In the genomic region with DNA sequence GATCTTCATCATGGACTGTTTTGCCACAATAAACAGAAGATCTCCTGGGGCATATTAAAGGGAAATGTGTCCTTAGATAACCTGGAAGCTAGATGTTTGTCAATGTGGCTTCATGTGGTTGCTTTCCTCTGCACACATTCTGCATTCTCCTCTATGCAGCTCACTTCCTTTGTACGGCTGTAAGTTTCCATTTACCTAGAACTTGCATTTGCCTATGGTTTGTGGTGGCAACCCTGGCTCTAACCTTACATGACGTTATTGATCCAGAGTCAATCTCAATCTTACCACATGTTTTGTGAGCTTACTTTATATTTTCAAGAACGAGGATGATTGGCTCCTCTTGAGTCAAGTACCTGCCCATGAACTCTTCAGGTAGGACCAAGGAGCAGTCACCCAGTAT, we compare ENCODE assay signal across 13 cellular contexts.
DNase-seq lines count a peak whose midpoint lies in the region; ATAC-seq, FAIRE-seq and TF ChIP-seq lines count a peak whose summit lies in the region.
"Had no signal": no experiment of that assay in that cellular context is flagged by ENCODE, and none has a peak within 500 bp of the region (broad histone marks: within the 10 kb centered on the region; RNA-seq: fewer than 3 reads in every experiment).

No MANE protein-coding gene starts in this region.

- H3K9me3 ChIP-seq in spleen = no peaks in the 10 kb centered on the region
- H3K9me3 ChIP-seq in ascending aorta = no peaks in the 10 kb centered on the region

- TF ChIP-seq POLR2A in spleen (IDR thresholded peaks at IDR 0.05) = no peak

- FAIRE-seq in RCC 7860 (lab: Jason Lieb, UNC) = no peak

- no peaks in the 10 kb centered on the region for H3K27me3 ChIP-seq in spleen (replicated peaks in 1 of 7)
- no peaks in the 10 kb centered on the region for H3K27me3 ChIP-seq in ascending aorta

- H3K36me3 ChIP-seq in spleen = no peaks in the 10 kb centered on the region
- H3K36me3 ChIP-seq in ascending aorta = no peaks in the 10 kb centered on the region

- DNase-seq in A172 (ENCODE audit: low spot score) (peak; percentile 37), RCC 7860 (ENCODE audit: low spot score) (peak; percentile 72), NCI-H2107 treated with DMSO at 0.1 percent for 48 hours (lab: John Stamatoyannopoulos, UW; ENCODE audit: unreplicated experiment) (no peak), spleen (no peak), ascending aorta (ENCODE audit: low spot score in 2 of 2) (no peak), mesenteric fat pad (ENCODE audit: low spot score) (no peak)
- DNase-seq: ACHN; activated T-cell treated with anti-CD3 and anti-CD28 coated beads, Interleukin-2, amount 50 U/mL, for 4 hours; effector memory CD8-positive, alpha-beta T cell; left cardiac atrium had no signal

- H3K4me3 ChIP-seq in spleen (no peak overlapping the region), ascending aorta (no peak overlapping the region)

- peak; percentile 48 for ATAC-seq in GM19025 (IDR thresholded peaks at IDR 0.05; ENCODE audit: low read depth, unreplicated experiment)
- peak; percentile 56 for ATAC-seq in HG02884 (IDR thresholded peaks at IDR 0.05; ENCODE audit: unreplicated experiment)
- ATAC-seq: activated T-cell treated with anti-CD3 and anti-CD28 coated beads, Interleukin-2, amount 50 U/mL, for 4 hours; effector memory CD8-positive, alpha-beta T cell; left cardiac atrium; sciatic nerve had no signal

- H3K4me1 ChIP-seq in spleen = peaks cover 0 to 21% (median 11%) of the 10 kb centered on the region in 6 donors
- H3K4me1 ChIP-seq in ascending aorta = no peaks in the 10 kb centered on the region

- H3K27ac ChIP-seq in spleen = no peak overlapping the region
- H3K27ac ChIP-seq in ascending aorta = no peak overlapping the region

- 38 to 69% (median 56%) methylated on average over 3 of the region's 3 CpGs for WGBS in spleen, 5 donors

- intact Hi-C loops in spleen (cut with DNase I; ENCODE audit: low total_unique reads) = no loop called here
- intact Hi-C loops in ascending aorta (cut with DNase I) = no loop called here

- TF ChIP-seq CTCF in spleen (IDR thresholded peaks at IDR 0.05 in 8 of 11, conservative IDR thresholded peaks at IDR 0.05 in 3 of 11) = no peak
- TF ChIP-seq CTCF in ascending aorta (IDR thresholded peaks at IDR 0.05) = no peak

Comparison
In these comparisons a context has a peak if more than half of its experiments do, and no peak if none do; other contexts are left out.
1. DNase-seq: peak in A172 (single experiment) and RCC 7860 (single experiment); none in NCI-H2107 treated with DMSO at 0.1 percent for 48 hours (single experiment), spleen (single experiment), ascending aorta (0 of 2) and mesenteric fat pad (single experiment).